Comparison of ENCODE assay signal across 1 cellular context in the genomic region with DNA sequence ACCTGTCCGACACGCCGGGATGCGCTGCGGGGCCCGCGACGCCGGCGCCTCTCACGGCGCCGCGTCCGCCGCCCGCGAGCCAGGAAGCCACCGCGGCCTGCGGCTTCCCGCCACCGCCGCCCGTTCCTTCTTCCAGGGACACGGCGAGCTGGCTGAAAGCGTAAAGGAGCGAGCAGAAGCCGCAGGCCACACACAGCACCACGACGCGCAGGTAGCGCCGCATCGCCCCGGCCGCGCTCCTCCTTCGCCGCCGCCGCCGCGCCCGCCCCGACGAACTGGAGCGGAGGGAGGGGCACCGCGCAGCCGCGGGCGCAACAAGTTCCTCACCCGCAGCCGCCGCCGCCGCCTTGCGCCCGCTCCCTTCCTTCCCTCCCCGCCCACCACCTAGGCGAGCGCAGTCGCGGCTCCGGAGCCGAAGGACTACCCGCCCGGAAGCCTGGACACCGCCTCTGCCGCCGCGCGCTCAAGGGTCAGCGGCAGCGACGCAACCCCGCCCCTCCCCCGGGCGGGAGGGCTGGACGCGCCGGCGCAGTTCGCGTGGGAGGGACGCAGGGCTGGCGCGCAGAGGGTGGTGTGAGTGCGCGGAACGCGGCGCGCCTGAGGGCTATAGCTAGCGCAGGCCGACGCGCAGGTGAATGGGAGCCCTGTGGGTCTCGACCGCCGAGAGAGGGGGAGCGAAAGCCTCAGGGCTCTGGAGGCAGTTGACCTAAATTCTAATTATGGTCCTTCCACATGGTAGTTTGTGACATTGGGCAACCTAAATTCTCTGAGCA.
TF ChIP-seq lines count a peak whose summit lies in the region.

A gene with protein sequence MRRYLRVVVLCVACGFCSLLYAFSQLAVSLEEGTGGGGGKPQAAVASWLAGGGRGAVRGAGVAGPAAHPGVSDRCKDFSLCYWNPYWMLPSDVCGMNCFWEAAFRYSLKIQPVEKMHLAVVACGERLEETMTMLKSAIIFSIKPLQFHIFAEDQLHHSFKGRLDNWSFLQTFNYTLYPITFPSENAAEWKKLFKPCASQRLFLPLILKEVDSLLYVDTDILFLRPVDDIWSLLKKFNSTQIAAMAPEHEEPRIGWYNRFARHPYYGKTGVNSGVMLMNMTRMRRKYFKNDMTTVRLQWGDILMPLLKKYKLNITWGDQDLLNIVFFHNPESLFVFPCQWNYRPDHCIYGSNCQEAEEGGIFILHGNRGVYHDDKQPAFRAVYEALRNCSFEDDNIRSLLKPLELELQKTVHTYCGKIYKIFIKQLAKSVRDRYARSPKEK (minus strand): TSS at position 451 of the 773 bp plus-strand sequence. CDS start 228 bp downstream, at position 223.

TF ChIP-seq in HepG2, 621 proteins besides CTCF, POLR2A, EP300 and RAD21 (continued from another document and continues in another):
- TF ChIP-seq, protein P1, sequence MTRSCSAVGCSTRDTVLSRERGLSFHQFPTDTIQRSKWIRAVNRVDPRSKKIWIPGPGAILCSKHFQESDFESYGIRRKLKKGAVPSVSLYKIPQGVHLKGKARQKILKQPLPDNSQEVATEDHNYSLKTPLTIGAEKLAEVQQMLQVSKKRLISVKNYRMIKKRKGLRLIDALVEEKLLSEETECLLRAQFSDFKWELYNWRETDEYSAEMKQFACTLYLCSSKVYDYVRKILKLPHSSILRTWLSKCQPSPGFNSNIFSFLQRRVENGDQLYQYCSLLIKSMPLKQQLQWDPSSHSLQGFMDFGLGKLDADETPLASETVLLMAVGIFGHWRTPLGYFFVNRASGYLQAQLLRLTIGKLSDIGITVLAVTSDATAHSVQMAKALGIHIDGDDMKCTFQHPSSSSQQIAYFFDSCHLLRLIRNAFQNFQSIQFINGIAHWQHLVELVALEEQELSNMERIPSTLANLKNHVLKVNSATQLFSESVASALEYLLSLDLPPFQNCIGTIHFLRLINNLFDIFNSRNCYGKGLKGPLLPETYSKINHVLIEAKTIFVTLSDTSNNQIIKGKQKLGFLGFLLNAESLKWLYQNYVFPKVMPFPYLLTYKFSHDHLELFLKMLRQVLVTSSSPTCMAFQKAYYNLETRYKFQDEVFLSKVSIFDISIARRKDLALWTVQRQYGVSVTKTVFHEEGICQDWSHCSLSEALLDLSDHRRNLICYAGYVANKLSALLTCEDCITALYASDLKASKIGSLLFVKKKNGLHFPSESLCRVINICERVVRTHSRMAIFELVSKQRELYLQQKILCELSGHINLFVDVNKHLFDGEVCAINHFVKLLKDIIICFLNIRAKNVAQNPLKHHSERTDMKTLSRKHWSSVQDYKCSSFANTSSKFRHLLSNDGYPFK (CRISPR knock-in tag; IDR thresholded peaks at IDR 0.05; ENCODE audit: borderline replicate concordance) = no peak
- no peak for TF ChIP-seq ZNF75D (CRISPR knock-in tag; IDR thresholded peaks at IDR 0.05; ENCODE audit: borderline replicate concordance)
- no peak; the same call in 1 of the 2 replicates for TF ChIP-seq ZSCAN20 (CRISPR knock-in tag; IDR thresholded peaks at IDR 0.05; ENCODE audit: borderline replicate concordance)
- peak; percentile 54; the same call in 1 of the 2 replicates for TF ChIP-seq TMF1 (CRISPR knock-in tag; IDR thresholded peaks at IDR 0.05; ENCODE audit: low read depth)
- peak; percentile 89 for TF ChIP-seq GABPB1 (CRISPR knock-in tag; IDR thresholded peaks at IDR 0.05)
- TF ChIP-seq ZNF615 (CRISPR knock-in tag; IDR thresholded peaks at IDR 0.05; ENCODE audit: borderline replicate concordance) = no peak
- TF ChIP-seq MTA3 (CRISPR knock-in tag; IDR thresholded peaks at IDR 0.05) = no peak
- TF ChIP-seq HES4 (CRISPR knock-in tag; IDR thresholded peaks at IDR 0.05; ENCODE audit: borderline replicate concordance) = peak; percentile 85; the same call in 1 of the 2 replicates
- 0 out of 2 replicates have a peak, but pooled peaks have one; percentile 65 for TF ChIP-seq ZNF589 (CRISPR knock-in tag; conservative IDR thresholded peaks at IDR 0.05)
- no peak for TF ChIP-seq RBAK (CRISPR knock-in tag; IDR thresholded peaks at IDR 0.05)
- no peak for TF ChIP-seq ZNF460 (CRISPR knock-in tag; IDR thresholded peaks at IDR 0.05; ENCODE audit: borderline replicate concordance)
- TF ChIP-seq, protein P2, sequence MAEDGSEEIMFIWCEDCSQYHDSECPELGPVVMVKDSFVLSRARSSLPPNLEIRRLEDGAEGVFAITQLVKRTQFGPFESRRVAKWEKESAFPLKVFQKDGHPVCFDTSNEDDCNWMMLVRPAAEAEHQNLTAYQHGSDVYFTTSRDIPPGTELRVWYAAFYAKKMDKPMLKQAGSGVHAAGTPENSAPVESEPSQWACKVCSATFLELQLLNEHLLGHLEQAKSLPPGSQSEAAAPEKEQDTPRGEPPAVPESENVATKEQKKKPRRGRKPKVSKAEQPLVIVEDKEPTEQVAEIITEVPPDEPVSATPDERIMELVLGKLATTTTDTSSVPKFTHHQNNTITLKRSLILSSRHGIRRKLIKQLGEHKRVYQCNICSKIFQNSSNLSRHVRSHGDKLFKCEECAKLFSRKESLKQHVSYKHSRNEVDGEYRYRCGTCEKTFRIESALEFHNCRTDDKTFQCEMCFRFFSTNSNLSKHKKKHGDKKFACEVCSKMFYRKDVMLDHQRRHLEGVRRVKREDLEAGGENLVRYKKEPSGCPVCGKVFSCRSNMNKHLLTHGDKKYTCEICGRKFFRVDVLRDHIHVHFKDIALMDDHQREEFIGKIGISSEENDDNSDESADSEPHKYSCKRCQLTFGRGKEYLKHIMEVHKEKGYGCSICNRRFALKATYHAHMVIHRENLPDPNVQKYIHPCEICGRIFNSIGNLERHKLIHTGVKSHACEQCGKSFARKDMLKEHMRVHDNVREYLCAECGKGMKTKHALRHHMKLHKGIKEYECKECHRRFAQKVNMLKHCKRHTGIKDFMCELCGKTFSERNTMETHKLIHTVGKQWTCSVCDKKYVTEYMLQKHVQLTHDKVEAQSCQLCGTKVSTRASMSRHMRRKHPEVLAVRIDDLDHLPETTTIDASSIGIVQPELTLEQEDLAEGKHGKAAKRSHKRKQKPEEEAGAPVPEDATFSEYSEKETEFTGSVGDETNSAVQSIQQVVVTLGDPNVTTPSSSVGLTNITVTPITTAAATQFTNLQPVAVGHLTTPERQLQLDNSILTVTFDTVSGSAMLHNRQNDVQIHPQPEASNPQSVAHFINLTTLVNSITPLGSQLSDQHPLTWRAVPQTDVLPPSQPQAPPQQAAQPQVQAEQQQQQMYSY (CRISPR knock-in tag; IDR thresholded peaks at IDR 0.05) = no peak
- no peak for TF ChIP-seq HNRNPL (IDR thresholded peaks at IDR 0.05; ENCODE audit: low read depth, low read length)
- no peak for TF ChIP-seq MAF1 (CRISPR knock-in tag; IDR thresholded peaks at IDR 0.05; ENCODE audit: borderline replicate concordance)
- peak; percentile 58 for TF ChIP-seq FOXA3 (CRISPR knock-in tag; IDR thresholded peaks at IDR 0.05)
- peak; percentile 46 for TF ChIP-seq BCL6 (CRISPR knock-in tag; IDR thresholded peaks at IDR 0.05)
- no peak for TF ChIP-seq CENPX (CRISPR knock-in tag; IDR thresholded peaks at IDR 0.05)
- TF ChIP-seq KAT2B (IDR thresholded peaks at IDR 0.05; ENCODE audit: borderline replicate concordance, low read depth, low read length) = no peak
- TF ChIP-seq SP140L (CRISPR knock-in tag; IDR thresholded peaks at IDR 0.05; ENCODE audit: borderline replicate concordance) = no peak
- no peak for TF ChIP-seq EHMT2 (IDR thresholded peaks at IDR 0.05; ENCODE audit: borderline replicate concordance, low read depth, low read length)
- TF ChIP-seq ZC3H4 (CRISPR knock-in tag; IDR thresholded peaks at IDR 0.05; ENCODE audit: borderline replicate concordance) = no peak
- TF ChIP-seq MAFG (CRISPR knock-in tag; IDR thresholded peaks at IDR 0.05) = no peak
- TF ChIP-seq KDM6A (CRISPR knock-in tag; IDR thresholded peaks at IDR 0.05; ENCODE audit: low read depth) = peak; percentile 31; the same call in 1 of the 2 replicates
- TF ChIP-seq, protein P3, sequence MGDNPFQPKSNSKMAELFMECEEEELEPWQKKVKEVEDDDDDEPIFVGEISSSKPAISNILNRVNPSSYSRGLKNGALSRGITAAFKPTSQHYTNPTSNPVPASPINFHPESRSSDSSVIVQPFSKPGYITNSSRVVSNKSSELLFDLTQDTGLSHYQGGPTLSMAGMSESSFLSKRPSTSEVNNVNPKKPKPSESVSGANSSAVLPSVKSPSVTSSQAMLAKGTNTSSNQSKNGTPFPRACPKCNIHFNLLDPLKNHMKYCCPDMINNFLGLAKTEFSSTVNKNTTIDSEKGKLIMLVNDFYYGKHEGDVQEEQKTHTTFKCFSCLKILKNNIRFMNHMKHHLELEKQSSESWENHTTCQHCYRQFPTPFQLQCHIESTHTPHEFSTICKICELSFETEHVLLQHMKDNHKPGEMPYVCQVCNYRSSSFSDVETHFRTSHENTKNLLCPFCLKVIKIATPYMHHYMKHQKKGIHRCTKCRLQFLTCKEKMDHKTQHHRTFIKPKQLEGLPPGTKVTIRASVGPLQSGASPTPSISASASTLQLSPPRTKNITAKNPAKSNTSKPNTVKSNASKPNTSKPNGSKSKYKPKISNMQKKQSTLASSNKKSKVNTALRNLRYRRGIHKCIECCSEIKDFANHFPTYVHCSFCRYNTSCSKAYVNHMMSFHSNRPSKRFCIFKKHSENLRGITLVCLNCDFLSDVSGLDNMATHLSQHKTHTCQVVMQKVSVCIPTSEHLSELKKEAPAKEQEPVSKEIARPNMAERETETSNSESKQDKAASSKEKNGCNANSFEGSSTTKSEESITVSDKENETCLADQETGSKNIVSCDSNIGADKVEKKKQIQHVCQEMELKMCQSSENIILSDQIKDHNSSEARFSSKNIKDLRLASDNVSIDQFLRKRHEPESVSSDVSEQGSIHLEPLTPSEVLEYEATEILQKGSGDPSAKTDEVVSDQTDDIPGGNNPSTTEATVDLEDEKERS (CRISPR knock-in tag; IDR thresholded peaks at IDR 0.05) = no peak
- 0 out of 2 replicates have a peak, but pooled peaks have one; percentile 53 for TF ChIP-seq ZBTB42 (CRISPR knock-in tag; IDR thresholded peaks at IDR 0.05)
- TF ChIP-seq RXRB (CRISPR knock-in tag; IDR thresholded peaks at IDR 0.05; ENCODE audit: borderline replicate concordance) = peak; percentile 62; the same call in 1 of the 2 replicates
- TF ChIP-seq TAF1 (CRISPR knock-in tag; IDR thresholded peaks at IDR 0.05) = peak; percentile 88
- TF ChIP-seq, protein P4, sequence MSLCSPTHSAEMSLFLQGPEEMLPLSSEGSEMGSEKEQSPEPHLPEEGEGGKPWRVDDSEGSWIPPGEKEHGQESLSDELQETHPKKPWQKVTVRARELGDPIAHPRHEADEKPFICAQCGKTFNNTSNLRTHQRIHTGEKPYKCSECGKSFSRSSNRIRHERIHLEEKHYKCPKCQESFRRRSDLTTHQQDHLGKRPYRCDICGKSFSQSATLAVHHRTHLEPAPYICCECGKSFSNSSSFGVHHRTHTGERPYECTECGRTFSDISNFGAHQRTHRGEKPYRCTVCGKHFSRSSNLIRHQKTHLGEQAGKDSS (CRISPR knock-in tag; IDR thresholded peaks at IDR 0.05; ENCODE audit: borderline replicate concordance, low read depth) = peak; percentile 89; the same call in 1 of the 2 replicates
- TF ChIP-seq ZKSCAN1 (IDR thresholded peaks at IDR 0.05; ENCODE audit: low read length) = no peak
- TF ChIP-seq ZNF496 (CRISPR knock-in tag; IDR thresholded peaks at IDR 0.05; ENCODE audit: insufficient replicate concordance) = no peak
- no peak for TF ChIP-seq ZSCAN22 (CRISPR knock-in tag; IDR thresholded peaks at IDR 0.05)
- TF ChIP-seq, protein P5, sequence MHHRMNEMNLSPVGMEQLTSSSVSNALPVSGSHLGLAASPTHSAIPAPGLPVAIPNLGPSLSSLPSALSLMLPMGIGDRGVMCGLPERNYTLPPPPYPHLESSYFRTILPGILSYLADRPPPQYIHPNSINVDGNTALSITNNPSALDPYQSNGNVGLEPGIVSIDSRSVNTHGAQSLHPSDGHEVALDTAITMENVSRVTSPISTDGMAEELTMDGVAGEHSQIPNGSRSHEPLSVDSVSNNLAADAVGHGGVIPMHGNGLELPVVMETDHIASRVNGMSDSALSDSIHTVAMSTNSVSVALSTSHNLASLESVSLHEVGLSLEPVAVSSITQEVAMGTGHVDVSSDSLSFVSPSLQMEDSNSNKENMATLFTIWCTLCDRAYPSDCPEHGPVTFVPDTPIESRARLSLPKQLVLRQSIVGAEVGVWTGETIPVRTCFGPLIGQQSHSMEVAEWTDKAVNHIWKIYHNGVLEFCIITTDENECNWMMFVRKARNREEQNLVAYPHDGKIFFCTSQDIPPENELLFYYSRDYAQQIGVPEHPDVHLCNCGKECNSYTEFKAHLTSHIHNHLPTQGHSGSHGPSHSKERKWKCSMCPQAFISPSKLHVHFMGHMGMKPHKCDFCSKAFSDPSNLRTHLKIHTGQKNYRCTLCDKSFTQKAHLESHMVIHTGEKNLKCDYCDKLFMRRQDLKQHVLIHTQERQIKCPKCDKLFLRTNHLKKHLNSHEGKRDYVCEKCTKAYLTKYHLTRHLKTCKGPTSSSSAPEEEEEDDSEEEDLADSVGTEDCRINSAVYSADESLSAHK (CRISPR knock-in tag; IDR thresholded peaks at IDR 0.05; ENCODE audit: borderline replicate concordance) = no peak
- TF ChIP-seq, protein P6, sequence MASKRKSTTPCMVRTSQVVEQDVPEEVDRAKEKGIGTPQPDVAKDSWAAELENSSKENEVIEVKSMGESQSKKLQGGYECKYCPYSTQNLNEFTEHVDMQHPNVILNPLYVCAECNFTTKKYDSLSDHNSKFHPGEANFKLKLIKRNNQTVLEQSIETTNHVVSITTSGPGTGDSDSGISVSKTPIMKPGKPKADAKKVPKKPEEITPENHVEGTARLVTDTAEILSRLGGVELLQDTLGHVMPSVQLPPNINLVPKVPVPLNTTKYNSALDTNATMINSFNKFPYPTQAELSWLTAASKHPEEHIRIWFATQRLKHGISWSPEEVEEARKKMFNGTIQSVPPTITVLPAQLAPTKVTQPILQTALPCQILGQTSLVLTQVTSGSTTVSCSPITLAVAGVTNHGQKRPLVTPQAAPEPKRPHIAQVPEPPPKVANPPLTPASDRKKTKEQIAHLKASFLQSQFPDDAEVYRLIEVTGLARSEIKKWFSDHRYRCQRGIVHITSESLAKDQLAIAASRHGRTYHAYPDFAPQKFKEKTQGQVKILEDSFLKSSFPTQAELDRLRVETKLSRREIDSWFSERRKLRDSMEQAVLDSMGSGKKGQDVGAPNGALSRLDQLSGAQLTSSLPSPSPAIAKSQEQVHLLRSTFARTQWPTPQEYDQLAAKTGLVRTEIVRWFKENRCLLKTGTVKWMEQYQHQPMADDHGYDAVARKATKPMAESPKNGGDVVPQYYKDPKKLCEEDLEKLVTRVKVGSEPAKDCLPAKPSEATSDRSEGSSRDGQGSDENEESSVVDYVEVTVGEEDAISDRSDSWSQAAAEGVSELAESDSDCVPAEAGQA (IDR thresholded peaks at IDR 0.05; ENCODE audit: low read depth) = 0 out of 2 replicates have a peak, but pooled peaks have one; percentile 21
- TF ChIP-seq, protein P6 (CRISPR knock-in tag; IDR thresholded peaks at IDR 0.05; ENCODE audit: borderline replicate concordance) = no peak
- no peak for TF ChIP-seq MBNL3 (CRISPR knock-in tag; conservative IDR thresholded peaks at IDR 0.05)
